30 cellular contexts compared by ENCODE assay signal in the genomic region with DNA sequence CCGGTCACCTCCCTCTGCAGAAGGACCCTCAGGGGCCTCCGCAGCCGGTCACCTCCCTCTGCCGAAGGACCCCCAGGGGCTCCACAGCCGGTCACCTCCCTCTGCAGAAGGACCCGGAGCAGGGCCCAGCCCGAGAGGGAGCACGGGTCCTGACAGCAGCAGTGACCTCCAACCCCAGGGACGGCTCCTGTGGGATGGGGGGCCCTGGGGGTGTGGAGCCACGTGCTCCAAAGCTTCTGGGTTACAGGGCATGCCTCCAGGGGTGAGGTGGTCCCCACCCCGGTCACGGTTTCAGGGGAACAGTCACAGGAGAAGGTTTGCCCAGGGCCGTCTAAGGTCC. TPM values are rescaled to one million over a fixed set of nuclear protein-coding genes. Genes with fewer than 3 reads are reported as not detected.
DNase-seq lines count a peak whose midpoint lies in the region; ATAC-seq and TF ChIP-seq lines count a peak whose summit lies in the region.
"Had no signal": no experiment of that assay in that cellular context is flagged by ENCODE, and none has a peak within 500 bp of the region (broad histone marks: within the 10 kb centered on the region; RNA-seq: fewer than 3 reads in every experiment).

No MANE protein-coding gene starts in this region.

- no peak overlapping the region for H3K4me3 Mint-ChIP-seq in stimulated activated naive B cell treated with anti-CD40 and anti-IgM and Interleukin-4, amounts not matched to agents 10 μg/mL and 1 μg/mL and 100 μg/mL, for 72 hours
- H3K4me3 Mint-ChIP-seq: activated CD4-positive, alpha-beta T cell treated with anti-CD3 and anti-CD28 coated beads for 36 hours; activated naive CD4-positive, alpha-beta T cell treated with anti-CD3 and anti-CD28 coated beads, Interleukin-2, amount 10 ng/mL, durations not matched to agents 7 days and 5 days; activated T-cell treated with anti-CD3 and anti-CD28 coated beads, Interleukin-2, amount 50 U/mL, for 72 hours; B cell; brain; CD8-positive, alpha-beta memory T cell; mesothelial cell of epicardium; stimulated activated naive CD8-positive, alpha-beta T cell treated with anti-CD3 and anti-CD28 coated beads, Interleukin-15, Interleukin-2, amounts not matched to agents 100 ng/mL and 50 ng/mL, for 24 hours had no signal

- H3K27me3 ChIP-seq in right atrium auricular region (no peaks in the 10 kb centered on the region), neutrophil (no peaks in the 10 kb centered on the region), aorta (ENCODE audit: control insufficient read depth in 1 of 2, insufficient read depth in 2 of 2, low read length in 1 of 2) (no peaks in the 10 kb centered on the region)
- H3K27me3 ChIP-seq: dorsolateral prefrontal cortex, gastrocnemius medialis, uterus had no signal

- no peak overlapping the region for H3K4me3 ChIP-seq in right atrium auricular region
- H3K4me3 ChIP-seq in neutrophil (ENCODE audit: low read depth in 1 of 2, low read length in 1 of 2), result no peak overlapping the region
- H3K4me3 ChIP-seq in aorta (ENCODE audit: low read length in 2 of 2), result no peak overlapping the region
- H3K4me3 ChIP-seq: dorsolateral prefrontal cortex, gastrocnemius medialis, thoracic aorta, uterus had no signal

- peaks cover 4 to 7% of the 10 kb centered on the region in 2 donors for H3K27me3 Mint-ChIP-seq in stimulated activated naive B cell treated with anti-CD40 and anti-IgM and Interleukin-4, amounts not matched to agents 10 μg/mL and 1 μg/mL and 100 μg/mL, for 72 hours
- H3K27me3 Mint-ChIP-seq: activated CD4-positive, alpha-beta T cell treated with anti-CD3 and anti-CD28 coated beads for 36 hours; activated naive CD4-positive, alpha-beta T cell treated with anti-CD3 and anti-CD28 coated beads, Interleukin-2, amount 10 ng/mL, durations not matched to agents 7 days and 5 days; CD8-positive, alpha-beta memory T cell; stimulated activated naive CD8-positive, alpha-beta T cell treated with anti-CD3 and anti-CD28 coated beads, Interleukin-15, Interleukin-2, amounts not matched to agents 100 ng/mL and 50 ng/mL, for 24 hours had no signal

- no peaks in the 10 kb centered on the region for H3K36me3 Mint-ChIP-seq in stimulated activated naive B cell treated with anti-CD40 and anti-IgM and Interleukin-4, amounts not matched to agents 10 μg/mL and 1 μg/mL and 100 μg/mL, for 72 hours
- H3K36me3 Mint-ChIP-seq: activated naive CD4-positive, alpha-beta T cell treated with anti-CD3 and anti-CD28 coated beads, Interleukin-2, amount 10 ng/mL, durations not matched to agents 7 days and 5 days; CD8-positive, alpha-beta memory T cell had no signal

- intact Hi-C loops in cardiac septum (cut with DNase I) (no loop called here), left ventricle myocardium superior (cut with micrococcal nuclease) (no loop called here), aorta (cut with DNase I) (no loop called here)

- H3K27ac ChIP-seq in right atrium auricular region (no peak overlapping the region), neutrophil (peak overlapping the region; percentile 55), aorta (ENCODE audit: low read depth in 1 of 2, low read length in 2 of 2) (no peak overlapping the region)
- H3K27ac ChIP-seq: dorsolateral prefrontal cortex, gastrocnemius medialis, thoracic aorta, uterus, VCaP had no signal

- H3K4me1 ChIP-seq in right atrium auricular region (no peaks in the 10 kb centered on the region), neutrophil (ENCODE audit: control insufficient read depth in 1 of 2, insufficient read depth in 1 of 2, low read depth in 1 of 2, low read length in 1 of 2) (peaks cover 0 to 12% of the 10 kb centered on the region in 2 experiments), aorta (ENCODE audit: control insufficient read depth in 1 of 2, insufficient read depth in 2 of 2, low read length in 2 of 2) (no peaks in the 10 kb centered on the region)
- H3K4me1 ChIP-seq: gastrocnemius medialis, uterus had no signal

- TF ChIP-seq CTCF in right atrium auricular region (IDR thresholded peaks at IDR 0.05) (no peak), neutrophil (IDR thresholded peaks at IDR 0.05) (no peak)

- peak; percentile 50 for DNase-seq in cardiac septum (ENCODE audit: low spot score)
- no peak for DNase-seq in right atrium auricular region (ENCODE audit: low spot score)
- peak; percentile 25 for DNase-seq in left ventricle myocardium superior
- DNase-seq in aorta, result peak; percentile 18 to 67
- DNase-seq in NCI-H2227 (lab: John Stamatoyannopoulos, UW; ENCODE audit: unreplicated experiment), result no peak
- DNase-seq in stimulated activated naive B cell treated with anti-CD40 and anti-IgM and Interleukin-4, amounts not matched to agents 10 μg/mL and 1 μg/mL and 100 μg/mL, for 72 hours, result no peak
- DNase-seq: activated CD4-positive, alpha-beta T cell treated with anti-CD3 and anti-CD28 coated beads for 36 hours; activated naive CD4-positive, alpha-beta T cell treated with anti-CD3 and anti-CD28 coated beads, Interleukin-2, amount 10 ng/mL, durations not matched to agents 7 days and 5 days; activated T-cell treated with anti-CD3 and anti-CD28 coated beads, Interleukin-2, amount 50 U/mL, for 72 hours; cerebellar nuclear complex; DMS 273 treated with DMSO at 0.1 percent for 48 hours; gastrocnemius medialis; hippocampal formation; KBM-7; NCI-H1092 treated with DMSO at 0.1 percent for 48 hours; NCI-H187; NCI-H82; small intestine; T1000 had no signal

- ATAC-seq in left ventricle myocardium superior (no peak), aorta (ENCODE audit: low FRiP score) (no peak), GM21786 (IDR thresholded peaks at IDR 0.05; ENCODE audit: unreplicated experiment) (no peak)
- ATAC-seq in stimulated activated naive B cell treated with anti-CD40 and anti-IgM and Interleukin-4, amounts not matched to agents 10 μg/mL and 1 μg/mL and 100 μg/mL, for 72 hours (replicated peaks), result no peak
- ATAC-seq: activated CD4-positive, alpha-beta T cell treated with anti-CD3 and anti-CD28 coated beads for 36 hours; gastrocnemius medialis had no signal

- no peaks in the 10 kb centered on the region for H3K9me3 ChIP-seq in right atrium auricular region
- no peaks in the 10 kb centered on the region for H3K9me3 ChIP-seq in neutrophil
- H3K9me3 ChIP-seq in aorta (ENCODE audit: control insufficient read depth, low read length), result no peaks in the 10 kb centered on the region
- H3K9me3 ChIP-seq: gastrocnemius medialis, thoracic aorta, uterus had no signal

- H3K27ac Mint-ChIP-seq in stimulated activated naive B cell treated with anti-CD40 and anti-IgM and Interleukin-4, amounts not matched to agents 10 μg/mL and 1 μg/mL and 100 μg/mL, for 72 hours, result no peak overlapping the region
- H3K27ac Mint-ChIP-seq: activated CD4-positive, alpha-beta T cell treated with anti-CD3 and anti-CD28 coated beads for 36 hours; activated naive CD4-positive, alpha-beta T cell treated with anti-CD3 and anti-CD28 coated beads, Interleukin-2, amount 10 ng/mL, durations not matched to agents 7 days and 5 days; activated T-cell treated with anti-CD3 and anti-CD28 coated beads, Interleukin-2, amount 50 U/mL, for 72 hours; B cell; brain; mesothelial cell of epicardium; stimulated activated naive CD8-positive, alpha-beta T cell treated with anti-CD3 and anti-CD28 coated beads, Interleukin-15, Interleukin-2, amounts not matched to agents 100 ng/mL and 50 ng/mL, for 24 hours had no signal

- peaks cover 0 to 5% of the 10 kb centered on the region in 2 donors for H3K4me1 Mint-ChIP-seq in stimulated activated naive B cell treated with anti-CD40 and anti-IgM and Interleukin-4, amounts not matched to agents 10 μg/mL and 1 μg/mL and 100 μg/mL, for 72 hours
- H3K4me1 Mint-ChIP-seq: activated CD4-positive, alpha-beta T cell treated with anti-CD3 and anti-CD28 coated beads for 36 hours; activated naive CD4-positive, alpha-beta T cell treated with anti-CD3 and anti-CD28 coated beads, Interleukin-2, amount 10 ng/mL, durations not matched to agents 7 days and 5 days; B cell; brain; mesothelial cell of epicardium had no signal

- 76 to 85% methylated on average over 12 to 13 of the region's 13 CpGs for WGBS in aorta, 2 donors

- H3K36me3 ChIP-seq in right atrium auricular region (peaks cover 20% of the 10 kb centered on the region), neutrophil (peaks cover 54% of the 10 kb centered on the region), aorta (ENCODE audit: control insufficient read depth in 1 of 2, insufficient read depth in 2 of 2, low read length in 1 of 2) (no peaks in the 10 kb centered on the region)
- H3K36me3 ChIP-seq: gastrocnemius medialis, uterus had no signal

- H3K9me3 Mint-ChIP-seq in stimulated activated naive B cell treated with anti-CD40 and anti-IgM and Interleukin-4, amounts not matched to agents 10 μg/mL and 1 μg/mL and 100 μg/mL, for 72 hours, result peaks cover 0 to 2% of the 10 kb centered on the region in 2 donors
- H3K9me3 Mint-ChIP-seq: CD8-positive, alpha-beta memory T cell had no signal

RNA-seq across cellular contexts. Expression of gene SLC19A1, which starts 40.3 kb away (rescaled TPM):
- total RNA-seq in cardiac septum (2.7 TPM), right atrium auricular region (1 to 10 TPM; 2.2 to 5.3 TPM), left ventricle myocardium superior (7.6 TPM), aorta (1 to 10 TPM; 6.2 to 8.4 TPM)
- 10 to 100 TPM in 1 of 2 donors, 1 to 10 TPM in 1; 4.5 to 32.5 TPM for polyA plus RNA-seq in aorta

Comparison
In these comparisons a context has a peak if more than half of its experiments do, and no peak if none do; other contexts are left out.
1. DNase-seq: peak in cardiac septum (single experiment), left ventricle myocardium superior (single experiment) and aorta (2 of 2); none in right atrium auricular region (single experiment), NCI-H2227 (single experiment) and stimulated activated naive B cell treated with anti-CD40 and anti-IgM and Interleukin-4, amounts not matched to agents 10 μg/mL and 1 μg/mL and 100 μg/mL, for 72 hours (single experiment).